Comparison of ENCODE assay signal across 13 cellular contexts in genomic region chr4:7052923-7053715, GRCh38. TPM values are rescaled to one million over a fixed set of nuclear protein-coding genes. Genes with fewer than 3 reads are reported as not detected.
DNase-seq lines count a peak whose midpoint lies in the region; ATAC-seq, FAIRE-seq and TF ChIP-seq lines count a peak whose summit lies in the region.
"Had no signal": no experiment of that assay in that cellular context is flagged by ENCODE, and none has a peak within 500 bp of the region (broad histone marks: within the 10 kb centered on the region; RNA-seq: fewer than 3 reads in every experiment).

No MANE protein-coding gene starts in this region.

- H3K27me3 Mint-ChIP-seq in CD4-positive, alpha-beta memory T cell, result no peaks in the 10 kb centered on the region
- H3K27me3 Mint-ChIP-seq: brain, IgD-negative memory B cell had no signal

- no peak for FAIRE-seq in H1 (lab: Jason Lieb, UNC)
- FAIRE-seq: frontal cortex had no signal

- peaks cover 32% of the 10 kb centered on the region for H3K36me3 ChIP-seq in CD4-positive, alpha-beta memory T cell (ENCODE audit: insufficient read depth, low read length)
- H3K36me3 ChIP-seq in H1 (ENCODE audit: control insufficient read depth in 2 of 4, insufficient read depth in 4 of 4, low read length in 3 of 4) (no peaks in the 10 kb centered on the region), neuronal stem cell (replicated peaks in 1 of 2; ENCODE audit: control insufficient read depth in 2 of 2, insufficient read depth in 2 of 2, low read length in 2 of 2) (peaks cover 15 to 59% of the 10 kb centered on the region in 2 donors)

- H2AFZ ChIP-seq in H1 (ENCODE audit: low read length) (no peak overlapping the region), neuronal stem cell (ENCODE audit: low read length) (no peak overlapping the region)

- TF ChIP-seq RAD21 in H1 (IDR thresholded peaks at IDR 0.05 in 1 of 2, conservative IDR thresholded peaks at IDR 0.05 in 1 of 2; ENCODE audit: low read depth in 2 of 2, low read length in 2 of 2), result no peak

- POLR2A ChIA-PET in CD4-positive, alpha-beta memory T cell (lab: Charles Lee; ENCODE audit: partially characterized antibody), result interaction anchor here (1.0 to 2.1 kb wide), 2 partner anchors 10 to 15 kb away, joined by 4 to 5 read pairs; partner anchors contain the start of genes GRPEL1 and TADA2B
- POLR2A ChIA-PET in H1 (lab: Charles Lee; ENCODE audit: partially characterized antibody), result interaction anchor here (0.9 to 1.6 kb wide), 3 partner anchors 15 to 20 kb away, joined by 3 to 6 read pairs (median 3); partner anchors contain the start of gene GRPEL1

- 91% methylated on average over 20 of the region's 20 CpGs; no CpG with 5 or more reads in 1 of the 2 experiments for WGBS in H1 (ENCODE audit: extremely low coverage in 1 of 2, insufficient coverage in 1 of 2, insufficient read length in 1 of 2, insufficient replicate concordance in 2 of 2, low coverage in 1 of 2, low lambda C conversion rate in 2 of 2, missing lambda C conversion rate in 1 of 2), 2 experiments
- WGBS in neuronal stem cell (ENCODE audit: extremely low coverage in 2 of 2, insufficient read length in 2 of 2, insufficient replicate concordance in 1 of 2), 2 donors, result no CpG with 5 or more reads among the region's 20 CpGs

- H3K27me3 ChIP-seq in CD4-positive, alpha-beta memory T cell (ENCODE audit: insufficient read depth, low read length), result no peaks in the 10 kb centered on the region
- H3K27me3 ChIP-seq in H1 (replicated peaks in 1 of 4; ENCODE audit: control insufficient read depth in 3 of 4, extremely low read depth in 1 of 4, insufficient read depth in 3 of 4, low read length in 3 of 4), result no peaks in the 10 kb centered on the region
- H3K27me3 ChIP-seq in neuronal stem cell (ENCODE audit: control insufficient read depth in 3 of 3, insufficient read depth in 3 of 3, low read depth in 1 of 3, low read length in 3 of 3), result no peaks in the 10 kb centered on the region
- H3K27me3 ChIP-seq: tibial artery had no signal

- H3K79me1 ChIP-seq in H1 (ENCODE audit: low read depth, low read length) (peaks cover 16% of the 10 kb centered on the region), neuronal stem cell (ENCODE audit: low read depth, low read length) (peaks cover 12% of the 10 kb centered on the region)

- H2BK5ac ChIP-seq in H1 (ENCODE audit: low read depth, low read length) (no peak overlapping the region), neuronal stem cell (ENCODE audit: low read length) (no peak overlapping the region)

- peaks cover 18 to 43% of the 10 kb centered on the region in 2 donors for H3K36me3 Mint-ChIP-seq in CD4-positive, alpha-beta memory T cell

- no peak overlapping the region for H3K23ac ChIP-seq in H1 (ENCODE audit: insufficient read length)
- H3K23ac ChIP-seq in neuronal stem cell (ENCODE audit: low read depth, low read length, poor library complexity), result no peak overlapping the region

- no peak overlapping the region for H3K27ac ChIP-seq in CD4-positive, alpha-beta memory T cell (ENCODE audit: low read depth, low read length)
- H3K27ac ChIP-seq in H1 (ENCODE audit: low read depth, low read length) (no peak overlapping the region), neuronal stem cell (replicated peaks; ENCODE audit: low read length) (no peak overlapping the region)
- H3K27ac ChIP-seq: tibial artery had no signal

- H3K9ac ChIP-seq in H1 (replicated peaks in 1 of 4; ENCODE audit: extremely low read depth in 1 of 4, low read depth in 3 of 4, low read length in 3 of 4), result no peak overlapping the region
- H3K9ac ChIP-seq in neuronal stem cell (ENCODE audit: low read depth, low read length, poor library complexity), result peak overlapping the region; percentile 18

- no peaks in the 10 kb centered on the region for H3K23me2 ChIP-seq in H1 (ENCODE audit: low read depth, low read length)

- H3K4me3 Mint-ChIP-seq in CD4-positive, alpha-beta memory T cell, result peak overlapping the region in 2 of 8 donors; percentile 33 to 45
- H3K4me3 Mint-ChIP-seq: brain had no signal

- CTCF ChIA-PET in CD4-positive, alpha-beta memory T cell (lab: Charles Lee; ENCODE audit: partially characterized antibody), result interaction anchor here (1.0 to 11.3 kb wide), 2 partner anchors 10 to 15 kb away, joined by 3 to 76 read pairs; partner anchors contain the start of genes GRPEL1 and TADA2B
- CTCF ChIA-PET in H1 (lab: Charles Lee; ENCODE audit: partially characterized antibody), result interaction anchor here (0.6 to 1.6 kb wide), 8 partner anchors 8 to 137 kb away, joined by 3 to 5 read pairs (median 3); partner anchors contain the start of gene TADA2B

- H3K9me3 ChIP-seq in CD4-positive, alpha-beta memory T cell (ENCODE audit: control insufficient read depth in 1 of 2, low read length in 2 of 2), result no peaks in the 10 kb centered on the region
- H3K9me3 ChIP-seq in H1 (ENCODE audit: insufficient read depth in 2 of 2, low read depth in 1 of 2, low read length in 1 of 2), result no peaks in the 10 kb centered on the region
- peaks cover 0 to 4% of the 10 kb centered on the region in 2 donors for H3K9me3 ChIP-seq in neuronal stem cell (replicated peaks in 1 of 2; ENCODE audit: control insufficient read depth in 2 of 2, insufficient read depth in 1 of 2, low read depth in 1 of 2, low read length in 2 of 2)
- H3K9me3 ChIP-seq: tibial artery had no signal

- H3K4me1 ChIP-seq in CD4-positive, alpha-beta memory T cell (ENCODE audit: insufficient read depth, low read length), result peaks cover 20% of the 10 kb centered on the region
- H3K4me1 ChIP-seq in H1 (replicated peaks in 1 of 4; ENCODE audit: control insufficient read depth in 3 of 4, insufficient read depth in 4 of 4, low read length in 3 of 4) (peaks cover 0 to 2% (median 0%) of the 10 kb centered on the region in 4 experiments; a peak in 3 of 7 replicates), neuronal stem cell (ENCODE audit: control insufficient read depth in 2 of 2, insufficient read depth in 1 of 2, low read depth in 1 of 2, low read length in 2 of 2) (no peaks in the 10 kb centered on the region)

- no peak overlapping the region for H3K4ac ChIP-seq in H1 (replicated peaks; ENCODE audit: insufficient read length, low read depth, low read length)
- H3K4ac ChIP-seq in neuronal stem cell (ENCODE audit: low read length), result no peak overlapping the region

- H3K14ac ChIP-seq in H1 (ENCODE audit: insufficient read length), result no peak overlapping the region
- H3K14ac ChIP-seq in neuronal stem cell (ENCODE audit: low read length), result no peak overlapping the region

- H2AK5ac ChIP-seq in H1 (ENCODE audit: low read depth, low read length) (no peak overlapping the region), neuronal stem cell (ENCODE audit: low read depth, low read length) (no peak overlapping the region)

- H3K18ac ChIP-seq in H1 (ENCODE audit: extremely low read depth, low read length) (no peak overlapping the region), neuronal stem cell (ENCODE audit: low read length) (no peak overlapping the region)

- H2BK120ac ChIP-seq in H1 (replicated peaks; ENCODE audit: low read depth, low read length) (no peak overlapping the region), neuronal stem cell (ENCODE audit: low read depth, low read length) (no peak overlapping the region)

- no peak overlapping the region for H2BK20ac ChIP-seq in H1 (ENCODE audit: low read length)

- peak overlapping the region; percentile 29; the same call in 1 of the 2 replicates for H4K8ac ChIP-seq in H1 (ENCODE audit: extremely low read depth, insufficient read depth, low read length)
- no peak overlapping the region for H4K8ac ChIP-seq in neuronal stem cell (ENCODE audit: low read depth, low read length)

- no peak for TF ChIP-seq POLR2A in H1 (IDR thresholded peaks at IDR 0.05; ENCODE audit: control extremely low read depth in 1 of 2, low read depth in 2 of 2, low read length in 2 of 2)

- H3K4me2 ChIP-seq in H1 (ENCODE audit: insufficient read depth in 1 of 2, low read depth in 2 of 2, low read length in 2 of 2) (no peak overlapping the region), neuronal stem cell (ENCODE audit: insufficient read depth, low read length, poor library complexity, severe bottlenecking) (no peak overlapping the region)

- H4K91ac ChIP-seq in H1 (replicated peaks; ENCODE audit: insufficient read length, low read length) (no peak overlapping the region), neuronal stem cell (ENCODE audit: low read depth, low read length, poor library complexity) (no peak overlapping the region)

- DNase-seq in CD4-positive, alpha-beta memory T cell, result peak in 2 of 5 donors; percentile 18 to 35
- DNase-seq in NOMO-1 treated with dmso at 0.1 percent for 144 hours (lab: John Stamatoyannopoulos, UW; ENCODE audit: unreplicated experiment), result peak; percentile 88
- DNase-seq in H1 (ENCODE audit: low read depth in 1 of 2, low spot score in 2 of 2), result no peak
- no peak for DNase-seq in neuronal stem cell (ENCODE audit: low spot score)
- no peak for DNase-seq in stimulated activated naive CD4-positive, alpha-beta T cell treated with Interleukin-2 at 50 U/mL for 16 hours (lab: John Stamatoyannopoulos, UW)
- no peak for DNase-seq in ecto neural progenitor cell (ENCODE audit: low spot score)
- no peak for DNase-seq in stimulated activated naive CD4-positive, alpha-beta T cell (lab: John Stamatoyannopoulos, UW)
- DNase-seq: DMS 273 treated with DMSO at 0.1 percent for 48 hours, tibial artery had no signal

- no peak overlapping the region for H4K5ac ChIP-seq in H1 (ENCODE audit: insufficient read length, low read depth, low read length)

- H3K56ac ChIP-seq in H1 (replicated peaks; ENCODE audit: insufficient read length, low read depth, low read length), result no peak overlapping the region

- intact Hi-C loops in CD4-positive, alpha-beta memory T cell (cut with micrococcal nuclease), result no loop called here

- no peak overlapping the region for H2BK12ac ChIP-seq in H1 (ENCODE audit: low read depth, low read length)
- no peak overlapping the region for H2BK12ac ChIP-seq in neuronal stem cell (ENCODE audit: low read length)

- no peak for TF ChIP-seq CTCF in H1 (IDR thresholded peaks at IDR 0.05; ENCODE audit: control extremely low read depth in 1 of 3, insufficient read depth in 1 of 3, low read depth in 1 of 3, low read length in 3 of 3)

- peaks cover 0 to 8% of the 10 kb centered on the region in 2 experiments; a peak in 1 of 4 replicates for H3K79me2 ChIP-seq in H1 (ENCODE audit: control insufficient read depth in 1 of 2, insufficient read depth in 2 of 2, low read length in 2 of 2)

- peaks cover 18 to 56% (median 29%) of the 10 kb centered on the region in 4 donors for H3K4me1 Mint-ChIP-seq in CD4-positive, alpha-beta memory T cell

- H2BK15ac ChIP-seq in H1 (ENCODE audit: low read length) (no peak overlapping the region), neuronal stem cell (ENCODE audit: low read length) (no peak overlapping the region)

- no peaks in the 10 kb centered on the region for H3K9me3 Mint-ChIP-seq in CD4-positive, alpha-beta memory T cell
- H3K9me3 Mint-ChIP-seq: brain, IgD-negative memory B cell had no signal

- H3K4me3 ChIP-seq in CD4-positive, alpha-beta memory T cell (ENCODE audit: low read length in 2 of 2), result no peak overlapping the region
- H3K4me3 ChIP-seq in H1 (ENCODE audit: extremely low read depth in 1 of 4, insufficient read depth in 2 of 4, low read depth in 3 of 4, low read length in 4 of 4) (no peak overlapping the region), neuronal stem cell (ENCODE audit: low read length in 2 of 2) (no peak overlapping the region)
- H3K4me3 ChIP-seq: tibial artery had no signal

- peak overlapping the region in 4 of 7 donors; percentile 30 to 62 (median 52) for H3K27ac Mint-ChIP-seq in CD4-positive, alpha-beta memory T cell

- ATAC-seq in GM21825 (IDR thresholded peaks at IDR 0.05; ENCODE audit: unreplicated experiment), result no peak

- no peak for TF ChIP-seq EP300 in H1 (IDR thresholded peaks at IDR 0.05; ENCODE audit: borderline replicate concordance in 1 of 2, low read depth in 2 of 2, low read length in 2 of 2)

- H4K20me1 ChIP-seq in H1 (replicated peaks in 1 of 2; ENCODE audit: control insufficient read depth in 1 of 2, insufficient read depth in 2 of 2, low read length in 2 of 2), result peaks cover 7 to 16% of the 10 kb centered on the region in 2 experiments

RNA-seq across cellular contexts. Expression of gene TADA2B, which starts 9.9 kb away (rescaled TPM):
- total RNA-seq in CD4-positive, alpha-beta memory T cell, result 10 to 100 TPM; 46.4 to 49.0 TPM
- polyA plus RNA-seq in CD4-positive, alpha-beta memory T cell, result 1 to 10 TPM; 2.8 to 4.7 TPM
- total RNA-seq in H1 (2021; fragmentation: NEBNext Ultra II Directional; extraction: Animal tissue kit (Norgen Biotek cat#: 25700)), result 12.1 and 12.3 TPM in 2 replicates
- 5.7 and 6.5 TPM in 2 replicates for polyA plus RNA-seq in H1 (2011; rRNA removed)
- 5.1 TPM for polyA plus RNA-seq in H1 (2011; cell fraction: cytosol; rRNA removed)
- 8.2 TPM for polyA plus RNA-seq in H1 (2011; cell fraction: nucleus; rRNA removed)
- polyA plus RNA-seq in H1 (2012, experiment 1 of 2), result 7.6 to 10.1 TPM (median 8.7 TPM) in 4 replicates
- polyA plus RNA-seq in H1 (2012, experiment 2 of 2), result 5.6 TPM
- polyA plus RNA-seq in H1 (2013, experiment 1 of 2), result 6.1 TPM
- 6.0 TPM for polyA plus RNA-seq in H1 (2013, experiment 2 of 2)
- polyA minus RNA-seq in H1 (2011; rRNA and poly(A)+ RNA removed), result 3.7 and 5.2 TPM in 2 replicates
- 4.4 TPM for polyA minus RNA-seq in H1 (2011; cell fraction: cytosol; rRNA and poly(A)+ RNA removed)
- 5.3 TPM for polyA minus RNA-seq in H1 (2011; cell fraction: nucleus; rRNA and poly(A)+ RNA removed)
- 9.9 TPM for polyA plus RNA-seq in neuronal stem cell (2013, experiment 1 of 2)
- polyA plus RNA-seq in neuronal stem cell (2013, experiment 2 of 2), result 9.9 TPM

RNA-seq across cellular contexts. Expression of gene GRPEL1, which starts 14.7 kb away (rescaled TPM):
- total RNA-seq in CD4-positive, alpha-beta memory T cell, result 10 to 100 TPM; 35.3 to 36.0 TPM
- 10 to 100 TPM; 57.7 to 77.2 TPM for polyA plus RNA-seq in CD4-positive, alpha-beta memory T cell
- total RNA-seq in H1 (2021; fragmentation: NEBNext Ultra II Directional; extraction: Animal tissue kit (Norgen Biotek cat#: 25700)), result 39.9 and 43.0 TPM in 2 replicates
- 10.5 and 13.5 TPM in 2 replicates for polyA plus RNA-seq in H1 (2011; rRNA removed)
- polyA plus RNA-seq in H1 (2011; cell fraction: cytosol; rRNA removed), result 20.7 TPM
- 6.1 TPM for polyA plus RNA-seq in H1 (2011; cell fraction: nucleus; rRNA removed)
- polyA plus RNA-seq in H1 (2012, experiment 1 of 2), result 34.0 to 43.0 TPM (median 35.5 TPM) in 4 replicates
- polyA plus RNA-seq in H1 (2012, experiment 2 of 2), result 12.5 TPM
- polyA plus RNA-seq in H1 (2013, experiment 1 of 2), result 18.9 TPM
- polyA plus RNA-seq in H1 (2013, experiment 2 of 2), result 19.9 TPM
- polyA minus RNA-seq in H1 (2011; rRNA and poly(A)+ RNA removed), result 12.4 TPM in 2 replicates
- polyA minus RNA-seq in H1 (2011; cell fraction: cytosol; rRNA and poly(A)+ RNA removed), result 7.8 TPM
- polyA minus RNA-seq in H1 (2011; cell fraction: nucleus; rRNA and poly(A)+ RNA removed), result 11.3 TPM
- 10.3 TPM for polyA plus RNA-seq in neuronal stem cell (2013, experiment 1 of 2)
- 9.4 TPM for polyA plus RNA-seq in neuronal stem cell (2013, experiment 2 of 2)
